ENCODE assay signal across 15 cellular contexts in genomic region chr2:140392824-140393223, GRCh38.
DNase-seq lines count a peak whose midpoint lies in the region; TF ChIP-seq lines count a peak whose summit lies in the region.
"Had no signal": no experiment of that assay in that cellular context is flagged by ENCODE, and none has a peak within 500 bp of the region (broad histone marks: within the 10 kb centered on the region; RNA-seq: fewer than 3 reads in every experiment).

No MANE protein-coding gene starts in this region.

- H3K9me3 ChIP-seq in adipocyte (ENCODE audit: control insufficient read depth, low read length), result no peaks in the 10 kb centered on the region

- no peaks in the 10 kb centered on the region for H3K27me3 ChIP-seq in adipocyte (replicated peaks; ENCODE audit: control insufficient read depth, insufficient read depth, low read length)

- DNase-seq in Caki2 (ENCODE audit: low read depth) (peak; percentile 0), adipocyte (ENCODE audit: low read depth) (peak; percentile 14), fibroblast of mammary gland (ENCODE audit: low read depth) (peak; percentile 19), kidney tubule cell (ENCODE audit: low spot score) (peak; percentile 13), NCI-H2081 (lab: John Stamatoyannopoulos, UW) (no peak), RKO (ENCODE audit: low spot score) (no peak), iPS-NIHi11 (ENCODE audit: low spot score) (no peak), mucosa of gallbladder (ENCODE audit: low spot score) (no peak)
- DNase-seq: CD4-positive, alpha-beta memory T cell; NCI-H1092 treated with DMSO at 0.1 percent for 48 hours; NCI-H146; NCI-H2081 treated with DMSO at 0.1 percent for 48 hours; NCI-H524; PC-3 had no signal

- peaks cover 20% of the 10 kb centered on the region for H3K4me1 ChIP-seq in adipocyte (ENCODE audit: control insufficient read depth, insufficient read depth, low read length)

- H3K36me3 ChIP-seq in adipocyte (ENCODE audit: control insufficient read depth, insufficient read depth, low read length, severe bottlenecking), result no peaks in the 10 kb centered on the region

- in situ Hi-C loops in Caki2 (cut with HindIII; ENCODE audit: low pct_unique_long_range_greater_than_20kb, low sequenced_read_pairs), result no loop called here

- no peak for TF ChIP-seq CTCF in fibroblast of mammary gland (conservative IDR thresholded peaks at IDR 0.05; ENCODE audit: control insufficient read depth, insufficient read depth, low read depth, low read length)

- no peak overlapping the region for H3K4me3 ChIP-seq in adipocyte (ENCODE audit: low read length)
- H3K4me3 ChIP-seq in fibroblast of mammary gland (ENCODE audit: control insufficient read depth, low read depth, low read length), result no peak overlapping the region
- H3K4me3 ChIP-seq: K562 had no signal

- no peak overlapping the region for H3K9ac ChIP-seq in adipocyte (ENCODE audit: low read length)

Comparison
In these comparisons a context has a peak if more than half of its experiments do, and no peak if none do; other contexts are left out.
1. DNase-seq: peak in Caki2 (single experiment), adipocyte (single experiment), fibroblast of mammary gland (single experiment) and kidney tubule cell (single experiment); none in NCI-H2081 (0 of 2), RKO (single experiment), iPS-NIHi11 (single experiment) and mucosa of gallbladder (single experiment).